10 cellular contexts compared by ENCODE assay signal in the genomic region with DNA sequence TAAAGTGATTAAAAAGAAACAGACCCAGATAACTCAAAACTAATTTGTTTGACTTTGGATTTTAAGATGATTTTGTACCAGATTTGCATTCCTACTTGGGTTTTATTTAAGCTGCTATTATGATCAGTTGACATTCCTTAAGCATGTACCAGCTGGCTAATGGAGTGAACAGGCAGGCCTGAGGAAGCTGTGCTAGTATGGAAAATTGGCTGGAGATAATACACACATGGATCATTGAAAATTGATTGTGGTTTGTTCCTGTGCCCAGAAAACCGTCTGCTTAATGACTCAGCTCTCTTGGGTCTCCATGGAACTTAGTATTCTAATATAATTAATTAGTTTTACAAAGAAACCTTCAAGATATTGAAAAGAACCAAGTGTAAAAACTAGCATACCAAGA. TPM values are rescaled to one million over a fixed set of nuclear protein-coding genes. Genes with fewer than 3 reads are reported as not detected.
DNase-seq lines count a peak whose midpoint lies in the region; ATAC-seq and TF ChIP-seq lines count a peak whose summit lies in the region.
"Had no signal": no experiment of that assay in that cellular context is flagged by ENCODE, and none has a peak within 500 bp of the region (broad histone marks: within the 10 kb centered on the region; RNA-seq: fewer than 3 reads in every experiment).

No MANE protein-coding gene starts in this region.

- no peak for TF ChIP-seq CTCF in RWPE2 (IDR thresholded peaks at IDR 0.05; ENCODE audit: poor library complexity, severe bottlenecking)
- TF ChIP-seq CTCF in fibroblast of mammary gland (conservative IDR thresholded peaks at IDR 0.05; ENCODE audit: control insufficient read depth, insufficient read depth, low read depth, low read length) = no peak

- peak; percentile 21 for DNase-seq in DMS79 treated with DMSO at 0.1 percent for 48 hours (lab: John Stamatoyannopoulos, UW)
- DNase-seq in RWPE2 (ENCODE audit: low spot score) = no peak
- DNase-seq in fibroblast of mammary gland (ENCODE audit: low read depth) = peak; percentile 94
- DNase-seq in SW480 (ENCODE audit: low spot score) = no peak
- DNase-seq in H4 (ENCODE audit: low spot score) = no peak
- DNase-seq in GF-D8 (lab: John Stamatoyannopoulos, UW) = no peak
- DNase-seq: stimulated activated CD4-positive, alpha-beta T cell treated with anti-CD3 and anti-CD28 coated beads, Interleukin-12 subunit alpha, Interleukin-12 subunit beta, amount 100 ng/mL, for 4 hours had no signal

- H3K27me3 ChIP-seq in RWPE2 (ENCODE audit: insufficient read depth, poor library complexity, severe bottlenecking) = no peaks in the 10 kb centered on the region
- no peaks in the 10 kb centered on the region for H3K27me3 ChIP-seq in rectal smooth muscle tissue (ENCODE audit: control insufficient read depth, insufficient read depth, low read length)
- H3K27me3 ChIP-seq: SJSA1 had no signal

- no peak overlapping the region for H3K9ac ChIP-seq in rectal smooth muscle tissue (ENCODE audit: low read length)

- H3K4me1 ChIP-seq in RWPE2 (ENCODE audit: insufficient read depth, poor library complexity, severe bottlenecking) = peaks cover 38% of the 10 kb centered on the region
- H3K4me1 ChIP-seq in rectal smooth muscle tissue (ENCODE audit: control insufficient read depth, insufficient read depth, low read length) = peaks cover 21% of the 10 kb centered on the region
- H3K4me1 ChIP-seq: SJSA1 had no signal

- H3K4me3 ChIP-seq in RWPE2 (ENCODE audit: severe bottlenecking) = no peak overlapping the region
- no peak overlapping the region for H3K4me3 ChIP-seq in fibroblast of mammary gland (ENCODE audit: control insufficient read depth, low read depth, low read length)
- H3K4me3 ChIP-seq in rectal smooth muscle tissue (ENCODE audit: low read length) = no peak overlapping the region
- H3K4me3 ChIP-seq: SJSA1 had no signal

- peak; percentile 74 for ATAC-seq in RWPE2 (ENCODE audit: low read depth)
- ATAC-seq in GM18520 (IDR thresholded peaks at IDR 0.05; ENCODE audit: unreplicated experiment) = no peak

- H3K27ac ChIP-seq in RWPE2 (ENCODE audit: poor library complexity, severe bottlenecking) (peak overlapping the region; percentile 58), rectal smooth muscle tissue (ENCODE audit: low read depth, low read length) (peak overlapping the region; percentile 35)
- H3K27ac ChIP-seq: SJSA1 had no signal

- no peaks in the 10 kb centered on the region for H3K9me3 ChIP-seq in RWPE2 (ENCODE audit: severe bottlenecking)
- H3K9me3 ChIP-seq: SJSA1 had no signal

- H3K36me3 ChIP-seq in RWPE2 (ENCODE audit: low read depth) (peaks cover 31% of the 10 kb centered on the region), rectal smooth muscle tissue (ENCODE audit: control insufficient read depth, insufficient read depth, low read length) (no peaks in the 10 kb centered on the region)

RNA-seq across cellular contexts. Expression of a gene that starts 22.6 kb away (rescaled TPM):
- total RNA-seq in H4 (2014; rRNA removed; shearing (Covaris generic)) = 125 and 143 TPM in 2 replicates

RNA-seq across cellular contexts. Expression of a gene that starts 24.0 kb away (rescaled TPM):
- total RNA-seq in H4 (2014; rRNA removed; shearing (Covaris generic)) = 3.4 and 6.5 TPM in 2 replicates

Comparison
In these comparisons a context has a peak if more than half of its experiments do, and no peak if none do; other contexts are left out.
1. DNase-seq: peak in DMS79 treated with DMSO at 0.1 percent for 48 hours (single experiment) and fibroblast of mammary gland (single experiment); none in RWPE2 (single experiment), SW480 (single experiment), H4 (single experiment) and GF-D8 (single experiment).